24 cellular contexts compared by ENCODE assay signal in the genomic region with DNA sequence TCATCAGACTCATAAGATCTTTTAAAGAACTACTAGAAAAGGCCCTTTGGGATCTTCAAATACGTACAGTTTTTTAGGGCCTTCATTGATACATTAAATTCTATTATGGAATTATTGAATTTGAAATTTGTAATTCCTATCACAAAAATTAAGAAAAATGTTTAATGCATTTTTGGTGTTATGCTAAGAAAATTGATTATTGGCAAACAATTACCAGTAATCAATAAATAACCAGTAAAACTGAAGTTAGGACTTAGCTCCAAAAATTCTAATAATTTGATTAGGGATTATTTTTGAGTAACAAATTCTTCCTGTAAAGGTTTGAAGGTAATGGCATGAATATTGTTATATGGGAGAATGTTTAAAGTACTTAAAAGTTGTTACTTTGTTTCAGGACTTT.
"Had no signal": no experiment of that assay in that cellular context is flagged by ENCODE, and none has a peak within 500 bp of the region (broad histone marks: within the 10 kb centered on the region; RNA-seq: fewer than 3 reads in every experiment).

No MANE protein-coding gene starts in this region.

- DNase-seq: hippocampal formation; left colon; left lung; lower lobe of right lung; mammary epithelial cell; mesenchymal stem cell; naive thymus-derived CD8-positive, alpha-beta T cell; nucleus accumbens; psoas muscle; right lobe of liver; stimulated activated CD4-positive, alpha-beta T cell treated with anti-CD3 and anti-CD28 coated beads, Interleukin-1b, Interleukin-23, amount 100 ng/mL, for 48 hours; stimulated activated CD4-positive, alpha-beta T cell treated with anti-CD3 and anti-CD28 coated beads, Interleukin-2, amount 100 ng/mL, for 48 hours; stimulated activated CD4-positive, alpha-beta T cell treated with anti-CD3 and anti-CD28 coated beads, Interleukin-4, amount 100 ng/mL, for 4 hours; stimulated activated CD8-positive, alpha-beta memory T cell treated with anti-CD3 and anti-CD28 coated beads, Interleukin-4, amount 100 ng/mL, for 48 hours; stimulated activated naive CD4-positive, alpha-beta T cell treated with Interleukin-2 at 50 U/mL for 16 hours; stimulated activated naive CD8-positive, alpha-beta T cell treated with anti-CD3 and anti-CD28 coated beads, Interleukin-15, amount 100 ng/mL, for 72 hours; substantia nigra had no signal

- H3K4me1 ChIP-seq: left lung, lower lobe of right lung, parathyroid adenoma, psoas muscle, right lobe of liver, tibial nerve, vagina had no signal

- ATAC-seq: left colon; left lung; lower lobe of right lung; naive thymus-derived CD8-positive, alpha-beta T cell; psoas muscle; right lobe of liver; stimulated activated memory B cell treated with anti-CD40 and anti-IgM and Interleukin-4, amounts not matched to agents 10 μg/mL and 1 μg/mL and 100 μg/mL, for 72 hours; stimulated activated naive CD8-positive, alpha-beta T cell treated with anti-CD3 and anti-CD28 coated beads, Interleukin-15, amount 100 ng/mL, for 72 hours had no signal

- FAIRE-seq: keratinocyte had no signal

- H3K4me3 ChIP-seq: left lung, lower lobe of right lung, psoas muscle, right atrium auricular region, right lobe of liver, smooth muscle cell, tibial nerve, vagina had no signal

- H3K9ac ChIP-seq: parathyroid adenoma had no signal

- H3K9me3 ChIP-seq: left lung, lower lobe of right lung, psoas muscle, right atrium auricular region, right lobe of liver, tibial nerve, vagina had no signal

- H3K27me3 ChIP-seq: left lung, right atrium auricular region, right lobe of liver, tibial nerve, vagina had no signal

- H3K27ac ChIP-seq: left lung, lower lobe of right lung, parathyroid adenoma, psoas muscle, right atrium auricular region, right lobe of liver, tibial nerve, vagina had no signal
